ENCODE assay signal across 13 cellular contexts in genomic region chr7:45940237-45940781, GRCh38. TPM values are rescaled to one million over a fixed set of nuclear protein-coding genes. Genes with fewer than 3 reads are reported as not detected.
A peak's percentile ranks its signal among the peaks of the same experiment; 100 is the strongest.
DNase-seq lines count a peak whose midpoint lies in the region; ATAC-seq, FAIRE-seq and TF ChIP-seq lines count a peak whose summit lies in the region.
"Not testable (repeated sequence)": the region's sequence is repeated elsewhere in the genome, so short reads cannot be mapped to it uniquely, and the experiment has no call there.
"Had no signal": no experiment of that assay in that cellular context is flagged by ENCODE, and none has a peak within 500 bp of the region (broad histone marks: within the 10 kb centered on the region; RNA-seq: fewer than 3 reads in every experiment).

No MANE protein-coding gene starts in this region.

- H3K4me3 ChIP-seq in HepG2 (replicated peaks in 1 of 3; ENCODE audit: insufficient read depth in 1 of 3, low read depth in 2 of 3, low read length in 3 of 3), result not testable (repeated sequence)
- peak overlapping the region; percentile 6 to 34 for H3K4me3 ChIP-seq in testis

- not testable (repeated sequence) for ATAC-seq in HepG2

- not testable (repeated sequence) for H3K36me3 ChIP-seq in HepG2 (replicated peaks in 1 of 2; ENCODE audit: control insufficient read depth in 1 of 2, insufficient read depth in 2 of 2, low read length in 2 of 2); testis (ENCODE audit: low read depth, missing control alignments)

- not testable (repeated sequence) for BruUV-seq in HepG2 (replicated peaks; lab: Mats Ljungman, UMichigan)

- TF ChIP-seq RAD21 in HepG2 (CRISPR knock-in tag; IDR thresholded peaks at IDR 0.05), result not testable (repeated sequence)

- not testable (repeated sequence) for H3K79me2 ChIP-seq in HepG2 (ENCODE audit: insufficient read depth, low read length)

- TF ChIP-seq POLR2A in HepG2 (IDR thresholded peaks at IDR 0.05; ENCODE audit: insufficient read depth in 1 of 2, low read depth in 2 of 2, low read length in 2 of 2); testis (IDR thresholded peaks at IDR 0.05): not testable (repeated sequence)

- in situ Hi-C loops in HepG2 (cut with HindIII; ENCODE audit: extremely low pct_ligation_motif_present, low pct_unique_long_range_greater_than_20kb), result loop anchor here (25.0 kb wide), 1 partner anchor 172 kb away; no protein-coding TSS in a partner anchor

- TF ChIP-seq CTCF in HepG2 (CRISPR knock-in tag; IDR thresholded peaks at IDR 0.05); testis (IDR thresholded peaks at IDR 0.05): not testable (repeated sequence)

- TF ChIP-seq EP300 in HepG2 (IDR thresholded peaks at IDR 0.05; ENCODE audit: low read depth in 2 of 2, low read length in 2 of 2); HepG2 (CRISPR knock-in tag; IDR thresholded peaks at IDR 0.05; ENCODE audit: borderline replicate concordance): not testable (repeated sequence)

- WGBS in HepG2 (ENCODE audit: low lambda C conversion rate), result 75% methylated on average over 10 of the region's 14 CpGs
- 72 to 77% methylated on average over 14 of the region's 14 CpGs for WGBS in testis, 2 donors

- H2AFZ ChIP-seq in HepG2 (ENCODE audit: low read length), result not testable (repeated sequence)

- H3K9me3 ChIP-seq in HepG2 (ENCODE audit: low read length); testis: not testable (repeated sequence)

- H3K27me3 ChIP-seq in HepG2 (ENCODE audit: control insufficient read depth in 1 of 2, insufficient read depth in 2 of 2, low read length in 2 of 2); testis: not testable (repeated sequence)

- H3K4me1 ChIP-seq in HepG2 (ENCODE audit: insufficient read depth, low read length), result peaks cover 21% of the 10 kb centered on the region; the same call in 1 of the 2 replicates
- H3K4me1 ChIP-seq in testis, result not testable (repeated sequence)

- H3K4me2 ChIP-seq in HepG2 (ENCODE audit: low read depth, low read length), result not testable (repeated sequence)

- not testable (repeated sequence) for H3K9ac ChIP-seq in HepG2 (ENCODE audit: insufficient read depth, low read depth, low read length)

- H3K27ac ChIP-seq in HepG2 (ENCODE audit: extremely low read length, insufficient read depth, low read length); testis: not testable (repeated sequence)

- not testable (repeated sequence) for H4K20me1 ChIP-seq in HepG2 (ENCODE audit: insufficient read depth, low read length)

- intact Hi-C loops in HepG2 (cut with micrococcal nuclease; ENCODE audit: unreplicated experiment); testis (cut with DNase I; ENCODE audit: low total_unique reads): not testable (repeated sequence)

- peak; percentile 32 for DNase-seq in CMK (ENCODE audit: low read depth)
- peak; percentile 37 for DNase-seq in MV-4-11 (lab: John Stamatoyannopoulos, UW)
- DNase-seq in activated CD4-positive, alpha-beta T cell treated with anti-CD3 and anti-CD28 coated beads for 48 hours, result peak; percentile 44
- DNase-seq in activated T-cell treated with anti-CD3 and anti-CD28 coated beads, Interleukin-2, amount 50 U/mL, for 48 hours, result peak; percentile 58 to 67
- DNase-seq in activated naive CD8-positive, alpha-beta T cell treated with anti-CD3 and anti-CD28 coated beads, Interleukin-2, amount 50 U/mL, for 16 hours (ENCODE audit: low read depth, low spot score), result peak; percentile 12
- not testable (repeated sequence) for DNase-seq in HepG2 (ENCODE audit: low spot score)
- DNase-seq in stimulated activated CD4-positive, alpha-beta T cell treated with anti-CD3 and anti-CD28 coated beads, Interleukin-15, amount 100 ng/mL, for 24 hours, result peak; percentile 44
- DNase-seq in testis, result peak; percentile 58

- not testable (repeated sequence) for FAIRE-seq in HepG2 (lab: Jason Lieb, UNC)

- CTCF ChIA-PET in HepG2 (lab: Yijun Ruan, JAX; ENCODE audit: low intra/inter-chr PET ratio, low total read pairs), result not testable (repeated sequence)

- POLR2A ChIA-PET in HepG2 (lab: Yijun Ruan, JAX), result not testable (repeated sequence)

TF ChIP-seq in HepG2, 621 proteins besides CTCF, POLR2A, EP300 and RAD21:
- TF ChIP-seq MAFF (IDR thresholded peaks at IDR 0.05; ENCODE audit: low read depth, low read length) (0 out of 2 replicates have a peak, but pooled peaks have one; percentile 6), NFYB (CRISPR knock-in tag; IDR thresholded peaks at IDR 0.05) (peak; percentile 33; the same call in 1 of the 2 replicates)

RNA-seq across cellular contexts. Expression of gene IGFBP3, which starts 19.2 kb away (rescaled TPM):
- total RNA-seq in HepG2 (2016; rRNA removed; fragmentation: Illumina TruSeq; extraction: Trizol) (not detected in 2 replicates), testis (10 to 100 TPM; 20.4 to 79.8 TPM)
- not detected in 2 replicates for total RNA-seq in HepG2 (2016; cell fraction: cytosol; rRNA removed; fragmentation: Illumina TruSeq; extraction: Trizol; ENCODE audit: low read depth)
- total RNA-seq in HepG2 (2016; cell fraction: insoluble cytoplasmic fraction; rRNA removed; fragmentation: Illumina TruSeq; extraction: Trizol), result 0.04 TPM in 1 of 2 replicates, not detected in the other
- not detected in 2 replicates for total RNA-seq in HepG2 (2016; cell fraction: membrane; rRNA removed; fragmentation: Illumina TruSeq; extraction: Trizol)
- not detected in 2 replicates for total RNA-seq in HepG2 (2016; cell fraction: nucleus; rRNA removed; fragmentation: Illumina TruSeq; extraction: Trizol)
- polyA plus RNA-seq in HepG2 (2011; rRNA removed) (57.5 and 91.8 TPM in 2 replicates), testis (ENCODE audit: insufficient read depth, low read depth, low replicate concordance) (33.1 TPM)
- 49.1 and 87.6 TPM in 2 replicates for polyA plus RNA-seq in HepG2 (2011; cell fraction: cytosol; rRNA removed)
- 42.3 and 57.8 TPM in 2 replicates for polyA plus RNA-seq in HepG2 (2011; cell fraction: nucleus; rRNA removed)
- polyA plus RNA-seq in HepG2 (2012), result 261 and 275 TPM in 2 replicates
- not detected in 2 replicates for polyA plus RNA-seq in HepG2 (2016; cell fraction: cytosol; fragmentation: Illumina TruSeq; extraction: Trizol; ENCODE audit: low read depth)
- 0.15 TPM in 1 of 2 replicates, not detected in the other for polyA plus RNA-seq in HepG2 (2016; cell fraction: insoluble cytoplasmic fraction; fragmentation: Illumina TruSeq; extraction: Trizol; ENCODE audit: low read depth)
- not detected in 2 replicates for polyA plus RNA-seq in HepG2 (2016; cell fraction: membrane; fragmentation: Illumina TruSeq; extraction: Trizol; ENCODE audit: low read depth)
- polyA plus RNA-seq in HepG2 (2016; cell fraction: nucleus; fragmentation: Illumina TruSeq; extraction: Trizol; ENCODE audit: insufficient read depth, low read depth), result 0.41 TPM in 1 of 2 replicates, not detected in the other
- 32.4 and 48.2 TPM in 2 replicates for polyA minus RNA-seq in HepG2 (2011; rRNA and poly(A)+ RNA removed; ENCODE audit: low replicate concordance)
- polyA minus RNA-seq in HepG2 (2011; cell fraction: cytosol; rRNA and poly(A)+ RNA removed), result 28.6 and 53.0 TPM in 2 replicates
- 15.1 and 33.7 TPM in 2 replicates for polyA minus RNA-seq in HepG2 (2011; cell fraction: nucleus; rRNA and poly(A)+ RNA removed)

RNA-seq across cellular contexts. Expression of gene IGFBP1, which starts 52.0 kb away (rescaled TPM):
- 2.8 and 5.4 TPM in 2 replicates for total RNA-seq in HepG2 (2016; rRNA removed; fragmentation: Illumina TruSeq; extraction: Trizol)
- total RNA-seq in HepG2 (2016; cell fraction: cytosol; rRNA removed; fragmentation: Illumina TruSeq; extraction: Trizol; ENCODE audit: low read depth), result 1.7 and 1.8 TPM in 2 replicates
- total RNA-seq in HepG2 (2016; cell fraction: insoluble cytoplasmic fraction; rRNA removed; fragmentation: Illumina TruSeq; extraction: Trizol), result 2.3 and 4.6 TPM in 2 replicates
- total RNA-seq in HepG2 (2016; cell fraction: membrane; rRNA removed; fragmentation: Illumina TruSeq; extraction: Trizol), result 2.0 and 3.0 TPM in 2 replicates
- total RNA-seq in HepG2 (2016; cell fraction: nucleus; rRNA removed; fragmentation: Illumina TruSeq; extraction: Trizol), result 5.6 and 6.7 TPM in 2 replicates
- 885 and 989 TPM in 2 replicates for polyA plus RNA-seq in HepG2 (2011; rRNA removed)
- polyA plus RNA-seq in HepG2 (2011; cell fraction: cytosol; rRNA removed), result 891 and 942 TPM in 2 replicates
- polyA plus RNA-seq in HepG2 (2011; cell fraction: nucleus; rRNA removed), result 894 and 1,114 TPM in 2 replicates
- polyA plus RNA-seq in HepG2 (2012), result 2,786 and 3,532 TPM in 2 replicates
- polyA plus RNA-seq in HepG2 (2016; cell fraction: cytosol; fragmentation: Illumina TruSeq; extraction: Trizol; ENCODE audit: low read depth), result 2.6 and 3.7 TPM in 2 replicates
- 3.0 and 3.5 TPM in 2 replicates for polyA plus RNA-seq in HepG2 (2016; cell fraction: insoluble cytoplasmic fraction; fragmentation: Illumina TruSeq; extraction: Trizol; ENCODE audit: low read depth)
- 3.3 and 3.5 TPM in 2 replicates for polyA plus RNA-seq in HepG2 (2016; cell fraction: membrane; fragmentation: Illumina TruSeq; extraction: Trizol; ENCODE audit: low read depth)
- polyA plus RNA-seq in HepG2 (2016; cell fraction: nucleus; fragmentation: Illumina TruSeq; extraction: Trizol; ENCODE audit: insufficient read depth, low read depth), result 15.4 and 16.5 TPM in 2 replicates
- 0.12 and 335 TPM in 2 replicates for polyA minus RNA-seq in HepG2 (2011; rRNA and poly(A)+ RNA removed; ENCODE audit: low replicate concordance)
- 850 and 1,063 TPM in 2 replicates for polyA minus RNA-seq in HepG2 (2011; cell fraction: cytosol; rRNA and poly(A)+ RNA removed)
- polyA minus RNA-seq in HepG2 (2011; cell fraction: nucleus; rRNA and poly(A)+ RNA removed), result 152 and 215 TPM in 2 replicates
- total RNA-seq in testis, result under 1 TPM in 1 of 2 donors, not detected in 1; 0.50 TPM
- 0.33 TPM for polyA plus RNA-seq in testis (ENCODE audit: insufficient read depth, low read depth, low replicate concordance)
- total RNA-seq: cardiac septum, MCF 10A, Right ventricle myocardium superior, thoracic aorta had no signal
- polyA plus RNA-seq: small intestine had no signal

Comparison
In these comparisons a context has a peak if more than half of its experiments do, and no peak if none do; other contexts are left out.
1. RNA of gene IGFBP3, which starts 19.2 kb away (total RNA-seq): 20.4 to 79.8 TPM in testis; 0.04 TPM in HepG2; every median in the first group is over 10 times any median in the second.